In genomic region chr5:97065475-97065874, GRCh38 we compare ENCODE assay signal across 14 cellular contexts.
"Had no signal": no experiment of that assay in that cellular context is flagged by ENCODE, and none has a peak within 500 bp of the region (broad histone marks: within the 10 kb centered on the region; RNA-seq: fewer than 3 reads in every experiment).

No MANE protein-coding gene starts in this region.

- H3K4me1 ChIP-seq: lower lobe of right lung, parathyroid adenoma, spleen, stomach, testis, upper lobe of right lung had no signal

- H3K4me3 ChIP-seq: hepatocyte, lower lobe of right lung, sigmoid colon, spleen, stomach, testis, upper lobe of right lung had no signal

- H3K36me3 ChIP-seq: lower lobe of right lung, sigmoid colon, spleen, stomach, upper lobe of right lung had no signal

- H3K27me3 ChIP-seq: hepatocyte, sigmoid colon, spleen, stomach, testis, upper lobe of right lung had no signal

- H3K9me3 Mint-ChIP-seq: endodermal cell; T-helper 2 cell treated with Interferon-gamma antibody and Interleukin-4, amounts not matched to agents 5 μg/mL and 100 μg/mL, for 36 hours had no signal

- H3K9me3 ChIP-seq: lower lobe of right lung, sigmoid colon, spleen, stomach, testis, upper lobe of right lung had no signal

- H3K27ac ChIP-seq: hepatocyte, lower lobe of right lung, parathyroid adenoma, sigmoid colon, spleen, stomach, testis, upper lobe of right lung had no signal

- H2AFZ ChIP-seq: hepatocyte, parathyroid adenoma had no signal

- H3K4me2 ChIP-seq: hepatocyte had no signal

- H3K9ac ChIP-seq: parathyroid adenoma had no signal

- H3K27ac Mint-ChIP-seq: endodermal cell; T-helper 2 cell treated with Interferon-gamma antibody and Interleukin-4, amounts not matched to agents 5 μg/mL and 100 μg/mL, for 36 hours had no signal

- H3K79me2 ChIP-seq: hepatocyte, parathyroid adenoma had no signal

- DNase-seq: activated CD4-positive, alpha-beta T cell treated with anti-CD3 and anti-CD28 coated beads, Interleukin-2, amount 50 U/mL, for 1 hour; activated naive CD4-positive, alpha-beta T cell treated with Interleukin-2 at 50 U/mL for 16 hours; anterior cingulate cortex; endodermal cell; kidney glomerular epithelial cell; lower lobe of right lung; sigmoid colon; spleen; stomach; testis; upper lobe of right lung had no signal

- H3K4me3 Mint-ChIP-seq: endodermal cell; T-helper 2 cell treated with Interferon-gamma antibody and Interleukin-4, amounts not matched to agents 5 μg/mL and 100 μg/mL, for 36 hours had no signal
